16 cellular contexts compared by ENCODE assay signal in the genomic region with DNA sequence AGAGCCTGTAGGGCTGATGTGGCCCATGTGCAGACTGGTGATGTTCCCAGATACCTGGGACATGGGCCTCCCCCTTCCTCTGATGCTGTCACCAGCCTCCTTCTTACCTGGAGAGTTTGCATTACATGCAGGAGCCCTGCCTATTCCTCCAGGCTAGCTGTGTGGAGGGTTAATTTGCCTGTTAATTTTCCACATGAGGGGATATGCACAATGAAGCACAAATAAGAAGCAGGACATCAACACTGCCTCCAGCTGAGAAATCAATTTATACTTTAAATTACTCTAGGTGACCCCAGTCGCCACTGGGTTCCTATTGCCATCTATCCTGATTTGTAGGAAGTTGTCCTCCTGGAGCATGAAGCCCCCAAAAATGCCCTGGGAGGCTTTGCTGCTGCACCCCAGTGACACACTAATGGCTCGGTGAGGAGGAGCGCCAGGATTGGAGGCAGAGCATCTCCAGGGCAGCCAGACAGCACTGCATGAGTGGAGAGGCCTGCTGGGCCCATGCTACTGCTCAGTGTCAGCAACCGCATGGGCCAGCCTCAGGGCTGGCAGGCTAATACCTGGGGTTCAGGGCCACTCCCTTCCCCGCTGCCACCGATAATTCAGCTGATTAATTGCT.
A peak's percentile ranks its signal among the peaks of the same experiment; 100 is the strongest.
DNase-seq lines count a peak whose midpoint lies in the region; ATAC-seq and TF ChIP-seq lines count a peak whose summit lies in the region.
"Had no signal": no experiment of that assay in that cellular context is flagged by ENCODE, and none has a peak within 500 bp of the region (broad histone marks: within the 10 kb centered on the region; RNA-seq: fewer than 3 reads in every experiment).

No MANE protein-coding gene starts in this region.

- no peaks in the 10 kb centered on the region for H3K79me2 ChIP-seq in neural progenitor cell (ENCODE audit: low read depth)

- in situ Hi-C loops in G401 (cut with HindIII; ENCODE audit: low sequenced_read_pairs) = no loop called here

- H3K36me3 Mint-ChIP-seq in neural progenitor cell = no peaks in the 10 kb centered on the region
- H3K36me3 Mint-ChIP-seq in activated CD4-positive, alpha-beta T cell treated with anti-CD3 and anti-CD28 coated beads, Interleukin-2, amount 10 ng/mL, durations not matched to agents 24 days and 14 days (ENCODE audit: low read depth) = no peaks in the 10 kb centered on the region
- H3K36me3 Mint-ChIP-seq in stimulated activated naive B cell treated with anti-CD40 and anti-IgM and Interleukin-4, amounts not matched to agents 10 μg/mL and 1 μg/mL and 100 μg/mL, for 72 hours = no peaks in the 10 kb centered on the region

- H3K27ac Mint-ChIP-seq in neural progenitor cell = no peak overlapping the region
- H3K27ac Mint-ChIP-seq in activated CD4-positive, alpha-beta T cell treated with anti-CD3 and anti-CD28 coated beads, Interleukin-2, amount 10 ng/mL, durations not matched to agents 24 days and 14 days = no peak overlapping the region
- H3K27ac Mint-ChIP-seq in stimulated activated naive B cell treated with anti-CD40 and anti-IgM and Interleukin-4, amounts not matched to agents 10 μg/mL and 1 μg/mL and 100 μg/mL, for 72 hours = no peak overlapping the region

- no peaks in the 10 kb centered on the region for H4K20me1 ChIP-seq in neural progenitor cell (ENCODE audit: low read depth)

- intact Hi-C loops in activated CD4-positive, alpha-beta T cell treated with anti-CD3 and anti-CD28 coated beads, Interleukin-2, amount 10 ng/mL, durations not matched to agents 24 days and 14 days (cut with micrococcal nuclease) = no loop called here

- H2AFZ ChIP-seq in neural progenitor cell (replicated peaks) = no peak overlapping the region

- H3K4me1 ChIP-seq in neural progenitor cell = peaks cover 20% of the 10 kb centered on the region

- H3K4me3 Mint-ChIP-seq in neural progenitor cell = no peak overlapping the region
- no peak overlapping the region for H3K4me3 Mint-ChIP-seq in activated CD4-positive, alpha-beta T cell treated with anti-CD3 and anti-CD28 coated beads, Interleukin-2, amount 10 ng/mL, durations not matched to agents 24 days and 14 days
- no peak overlapping the region for H3K4me3 Mint-ChIP-seq in stimulated activated naive B cell treated with anti-CD40 and anti-IgM and Interleukin-4, amounts not matched to agents 10 μg/mL and 1 μg/mL and 100 μg/mL, for 72 hours

- H3K4me3 ChIP-seq in neural progenitor cell = no peak overlapping the region
- H3K4me3 ChIP-seq: SK-N-MC had no signal

- peaks cover 26% of the 10 kb centered on the region for H3K4me1 Mint-ChIP-seq in neural progenitor cell
- no peaks in the 10 kb centered on the region for H3K4me1 Mint-ChIP-seq in activated CD4-positive, alpha-beta T cell treated with anti-CD3 and anti-CD28 coated beads, Interleukin-2, amount 10 ng/mL, durations not matched to agents 24 days and 14 days
- no peaks in the 10 kb centered on the region for H3K4me1 Mint-ChIP-seq in stimulated activated naive B cell treated with anti-CD40 and anti-IgM and Interleukin-4, amounts not matched to agents 10 μg/mL and 1 μg/mL and 100 μg/mL, for 72 hours

- no peaks in the 10 kb centered on the region for H3K27me3 ChIP-seq in neural progenitor cell

- H3K9me3 Mint-ChIP-seq in neural progenitor cell = no peaks in the 10 kb centered on the region
- H3K9me3 Mint-ChIP-seq in activated CD4-positive, alpha-beta T cell treated with anti-CD3 and anti-CD28 coated beads, Interleukin-2, amount 10 ng/mL, durations not matched to agents 24 days and 14 days = no peaks in the 10 kb centered on the region
- no peaks in the 10 kb centered on the region for H3K9me3 Mint-ChIP-seq in stimulated activated naive B cell treated with anti-CD40 and anti-IgM and Interleukin-4, amounts not matched to agents 10 μg/mL and 1 μg/mL and 100 μg/mL, for 72 hours

- no peak overlapping the region for H3K4me2 ChIP-seq in neural progenitor cell

- TF ChIP-seq CTCF in neural progenitor cell (IDR thresholded peaks at IDR 0.05) = no peak

- no peaks in the 10 kb centered on the region for H3F3A ChIP-seq in neural progenitor cell (ENCODE audit: low read depth)

- no peaks in the 10 kb centered on the region for H3K36me3 ChIP-seq in neural progenitor cell

- H3K9me3 ChIP-seq in neural progenitor cell (ENCODE audit: low read depth) = no peaks in the 10 kb centered on the region

- no peak for ATAC-seq in GM18870 (IDR thresholded peaks at IDR 0.05; ENCODE audit: unreplicated experiment)
- ATAC-seq in stimulated activated naive B cell treated with anti-CD40 and anti-IgM and Interleukin-4, amounts not matched to agents 10 μg/mL and 1 μg/mL and 100 μg/mL, for 72 hours (replicated peaks) = no peak
- ATAC-seq: Right ventricle myocardium inferior had no signal

- H3K9ac ChIP-seq in neural progenitor cell = no peak overlapping the region

- peak; percentile 30 for DNase-seq in G401 (ENCODE audit: low spot score)
- peak in 2 of 3 experiments; percentile 94 to 97 for DNase-seq in NCI-H1417 (lab: John Stamatoyannopoulos, UW)
- DNase-seq in NCI-H748 treated with DMSO at 0.1 percent for 48 hours (lab: John Stamatoyannopoulos, UW) = peak; percentile 90
- DNase-seq in neural progenitor cell (ENCODE audit: low spot score) = peak; percentile 52
- no peak for DNase-seq in activated CD4-positive, alpha-beta T cell treated with anti-CD3 and anti-CD28 coated beads, Interleukin-2, amount 10 ng/mL, durations not matched to agents 24 days and 14 days
- DNase-seq in stimulated activated naive B cell treated with anti-CD40 and anti-IgM and Interleukin-4, amounts not matched to agents 10 μg/mL and 1 μg/mL and 100 μg/mL, for 72 hours = no peak
- DNase-seq: AML-193, DMS53, Kasumi-1, NCI-H1694, NCI-H2171, NCI-H524, T-helper 1 cell had no signal

- H3K27ac ChIP-seq in neural progenitor cell = no peak overlapping the region
- H3K27ac ChIP-seq: SK-N-MC had no signal

- H3K27me3 Mint-ChIP-seq in neural progenitor cell (ENCODE audit: insufficient read depth, low read depth) = peaks cover 4% of the 10 kb centered on the region
- peaks cover 18% of the 10 kb centered on the region for H3K27me3 Mint-ChIP-seq in activated CD4-positive, alpha-beta T cell treated with anti-CD3 and anti-CD28 coated beads, Interleukin-2, amount 10 ng/mL, durations not matched to agents 24 days and 14 days
- peaks cover 14 to 33% of the 10 kb centered on the region in 2 donors for H3K27me3 Mint-ChIP-seq in stimulated activated naive B cell treated with anti-CD40 and anti-IgM and Interleukin-4, amounts not matched to agents 10 μg/mL and 1 μg/mL and 100 μg/mL, for 72 hours

Comparison
In these comparisons a context has a peak if more than half of its experiments do, and no peak if none do; other contexts are left out.
1. DNase-seq: peak in G401 (single experiment), NCI-H1417 (2 of 3), NCI-H748 treated with DMSO at 0.1 percent for 48 hours (single experiment) and neural progenitor cell (single experiment); none in activated CD4-positive, alpha-beta T cell treated with anti-CD3 and anti-CD28 coated beads, Interleukin-2, amount 10 ng/mL, durations not matched to agents 24 days and 14 days (single experiment) and stimulated activated naive B cell treated with anti-CD40 and anti-IgM and Interleukin-4, amounts not matched to agents 10 μg/mL and 1 μg/mL and 100 μg/mL, for 72 hours (single experiment).